ENCODE assay signal across 9 cellular contexts in genomic region chr20:57618091-57618765, GRCh38. TPM values are rescaled to one million over a fixed set of nuclear protein-coding genes. Genes with fewer than 3 reads are reported as not detected.
DNase-seq lines count a peak whose midpoint lies in the region; ATAC-seq and TF ChIP-seq lines count a peak whose summit lies in the region.
"Had no signal": no experiment of that assay in that cellular context is flagged by ENCODE, and none has a peak within 500 bp of the region (broad histone marks: within the 10 kb centered on the region; RNA-seq: fewer than 3 reads in every experiment).

No MANE protein-coding gene starts in this region.

- no peaks in the 10 kb centered on the region for H3K36me3 ChIP-seq in sigmoid colon

- no peak for TF ChIP-seq EP300 in sigmoid colon (IDR thresholded peaks at IDR 0.05)

- H3K36me3 Mint-ChIP-seq in T-helper 17 cell (ENCODE audit: low read depth), result peaks cover 2% of the 10 kb centered on the region

- H3K9me3 ChIP-seq in T-helper 17 cell (ENCODE audit: control insufficient read depth, low read length, poor library complexity, severe bottlenecking) (no peaks in the 10 kb centered on the region), sigmoid colon (no peaks in the 10 kb centered on the region)

- WGBS in sigmoid colon, 2 donors, result 51 to 52% methylated on average over 14 of the region's 14 CpGs

- H3K4me1 Mint-ChIP-seq in T-helper 17 cell, result peaks cover 47% of the 10 kb centered on the region
- H3K4me1 Mint-ChIP-seq: neural crest cell had no signal

- peak overlapping the region; percentile 89 for H3K4me3 Mint-ChIP-seq in T-helper 17 cell
- H3K4me3 Mint-ChIP-seq: neural crest cell had no signal

- no peak for TF ChIP-seq POLR2A in sigmoid colon (IDR thresholded peaks at IDR 0.05)

- no peak for ATAC-seq in T-helper 17 cell
- no peak for ATAC-seq in GM19467 (IDR thresholded peaks at IDR 0.05; ENCODE audit: unreplicated experiment)
- ATAC-seq in HG03439 (IDR thresholded peaks at IDR 0.05; ENCODE audit: unreplicated experiment), result no peak

- no peak overlapping the region for H3K4me3 ChIP-seq in sigmoid colon

- H3K27ac Mint-ChIP-seq in T-helper 17 cell, result peak overlapping the region; percentile 99

- H3K27me3 ChIP-seq in sigmoid colon, result peaks cover 0 to 20% (median 4%) of the 10 kb centered on the region in 3 donors

- intact Hi-C loops in sigmoid colon (cut with DNase I), result no loop called here

- H3K4me1 ChIP-seq in sigmoid colon, result no peaks in the 10 kb centered on the region

- H3K27me3 Mint-ChIP-seq in T-helper 17 cell, result no peaks in the 10 kb centered on the region

- peak; percentile 30 for DNase-seq in stimulated activated CD4-positive, alpha-beta T cell treated with anti-CD3 and anti-CD28 coated beads, Interleukin-4, amount 100 ng/mL, for 24 hours
- no peak for DNase-seq in stimulated activated CD4-positive, alpha-beta T cell treated with anti-CD3 and anti-CD28 coated beads, Interleukin-4, amount 100 ng/mL, for 1 hour
- DNase-seq in T-helper 17 cell (peak in 1 of 3 donors; percentile 29), glomerular visceral epithelial cell (ENCODE audit: extremely low spot score) (peak; percentile 61), GF-D8 (lab: John Stamatoyannopoulos, UW) (no peak), sigmoid colon (no peak)

- peak overlapping the region in 1 of 4 donors; percentile 45 for H3K27ac ChIP-seq in sigmoid colon

- no peak for TF ChIP-seq CTCF in sigmoid colon (IDR thresholded peaks at IDR 0.05)

RNA-seq across cellular contexts. Expression of gene ZBP1, which starts 2.0 kb away (rescaled TPM):
- total RNA-seq in T-helper 17 cell (10 to 100 TPM; 38.6 to 41.0 TPM), sigmoid colon (under 1 TPM in 2 of 4 donors, not detected in 2; 0.36 to 0.49 TPM)
- 10 to 100 TPM in 1 of 3 donors, 1 to 10 TPM in 2; 1.2 to 17.2 (median 5.3) TPM for polyA plus RNA-seq in sigmoid colon
- total RNA-seq: neural crest cell had no signal

RNA-seq across cellular contexts. Expression of gene PCK1, which starts 57.3 kb away (rescaled TPM):
- total RNA-seq in T-helper 17 cell, result not detected
- total RNA-seq in sigmoid colon, result 1 to 10 TPM in 1 of 4 donors, under 1 TPM in 3; 0.33 to 7.5 (median 0.48) TPM
- 100 to 1,000 TPM in 1 of 3 donors, 10 to 100 TPM in 2; 40.4 to 334 (median 85.9) TPM for polyA plus RNA-seq in sigmoid colon
- total RNA-seq: neural crest cell had no signal

Comparison
In these comparisons a context has a peak if more than half of its experiments do, and no peak if none do; other contexts are left out.
1. DNase-seq: peak in stimulated activated CD4-positive, alpha-beta T cell treated with anti-CD3 and anti-CD28 coated beads, Interleukin-4, amount 100 ng/mL, for 24 hours (single experiment) and glomerular visceral epithelial cell (single experiment); none in stimulated activated CD4-positive, alpha-beta T cell treated with anti-CD3 and anti-CD28 coated beads, Interleukin-4, amount 100 ng/mL, for 1 hour (single experiment), GF-D8 (single experiment) and sigmoid colon (single experiment).
2. RNA of gene ZBP1, which starts 2.0 kb away (total RNA-seq): 38.6 to 41.0 TPM in T-helper 17 cell; 0.36 to 0.49 TPM in sigmoid colon; every median in the first group is over 10 times any median in the second.